10 cellular contexts compared by ENCODE assay signal in the genomic region with DNA sequence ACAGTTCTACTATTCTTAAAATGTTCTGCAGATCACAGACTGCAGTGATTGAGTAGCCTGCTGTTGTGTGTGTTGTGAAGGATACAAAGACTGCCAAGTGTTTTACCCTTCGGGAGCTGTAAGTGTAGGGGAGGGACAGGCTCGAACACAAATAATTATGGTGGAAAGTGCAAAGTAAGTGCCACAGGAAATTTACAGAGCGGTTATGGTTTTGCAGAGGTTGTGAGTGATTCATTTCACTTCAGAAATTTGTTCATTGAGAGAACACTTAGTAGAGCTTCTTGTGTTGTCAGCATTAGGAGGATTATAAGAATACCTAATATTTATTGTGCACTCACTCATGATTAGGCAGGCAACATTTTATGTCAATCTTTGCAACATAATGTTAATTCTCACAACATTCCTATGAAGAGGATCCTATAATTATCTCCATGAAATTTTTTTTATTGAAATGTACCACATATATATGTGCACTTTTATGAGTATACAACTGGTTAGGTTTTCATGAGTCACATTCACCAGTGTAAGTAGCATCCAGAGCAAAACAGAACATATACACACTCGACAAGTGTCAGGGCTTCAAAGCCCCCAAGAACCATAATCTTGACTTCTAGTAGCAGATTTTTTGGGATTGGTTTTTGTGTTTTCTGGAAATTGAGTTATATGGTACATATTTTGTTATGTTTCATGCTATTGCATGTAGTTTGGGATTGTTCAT.
A peak's percentile ranks its signal among the peaks of the same experiment; 100 is the strongest.
DNase-seq lines count a peak whose midpoint lies in the region; ATAC-seq and TF ChIP-seq lines count a peak whose summit lies in the region.
"Had no signal": no experiment of that assay in that cellular context is flagged by ENCODE, and none has a peak within 500 bp of the region (broad histone marks: within the 10 kb centered on the region; RNA-seq: fewer than 3 reads in every experiment).

No MANE protein-coding gene starts in this region.

- no peak for TF ChIP-seq POLR2A in GM18505 (IDR thresholded peaks at IDR 0.05; ENCODE audit: borderline replicate concordance, extremely low read depth, insufficient read depth, insufficient read length)

- TF ChIP-seq CTCF in CD14-positive monocyte (IDR thresholded peaks at IDR 0.05): no peak

- peaks cover 35 to 41% (median 38%) of the 10 kb centered on the region in 3 donors for H3K4me1 Mint-ChIP-seq in T-cell
- peaks cover 17 to 41% (median 38%) of the 10 kb centered on the region in 4 donors for H3K4me1 Mint-ChIP-seq in naive thymus-derived CD8-positive, alpha-beta T cell
- H3K4me1 Mint-ChIP-seq in CD14-positive monocyte: peaks cover 10% of the 10 kb centered on the region

- H3K27me3 Mint-ChIP-seq in T-cell (no peaks in the 10 kb centered on the region), CD14-positive monocyte (ENCODE audit: low read depth in 3 of 3) (peaks cover 0 to 1% (median 0%) of the 10 kb centered on the region in 3 donors)
- H3K27me3 Mint-ChIP-seq in naive thymus-derived CD8-positive, alpha-beta T cell: peaks cover 0 to 3% (median 0%) of the 10 kb centered on the region in 5 donors

- H3K27ac Mint-ChIP-seq in T-cell (peak overlapping the region; percentile 2 to 42), CD14-positive monocyte (peak overlapping the region in 1 of 7 donors; percentile 2)
- H3K27ac Mint-ChIP-seq in naive thymus-derived CD8-positive, alpha-beta T cell: peak overlapping the region in 4 of 10 donors; percentile 1 to 89 (median 25)
- H3K27ac Mint-ChIP-seq: activated naive CD4-positive, alpha-beta T cell treated with anti-CD3 and anti-CD28 coated beads for 36 hours had no signal

- no peaks in the 10 kb centered on the region for H3K9me3 Mint-ChIP-seq in T-cell
- H3K9me3 Mint-ChIP-seq in naive thymus-derived CD8-positive, alpha-beta T cell: no peaks in the 10 kb centered on the region
- H3K9me3 Mint-ChIP-seq in CD14-positive monocyte: no peaks in the 10 kb centered on the region
- H3K9me3 Mint-ChIP-seq: activated naive CD4-positive, alpha-beta T cell treated with anti-CD3 and anti-CD28 coated beads for 36 hours had no signal

- POLR2A ChIA-PET in T-cell (lab: Charles Lee): interaction anchor here in 1 of 2 donors (0.5 kb wide), 1 partner anchor 104 kb away, joined by 4 read pairs; no protein-coding TSS in a partner anchor
- POLR2A ChIA-PET in naive thymus-derived CD8-positive, alpha-beta T cell (lab: Charles Lee): no interaction called here

- no peak for DNase-seq in T-cell
- DNase-seq in naive thymus-derived CD8-positive, alpha-beta T cell: no peak
- DNase-seq in CD14-positive monocyte (ENCODE audit: low spot score): no peak
- DNase-seq in epidermal melanocyte (ENCODE audit: insufficient read length, low spot score): no peak
- no peak for DNase-seq in cerebellar cortex (ENCODE audit: low spot score)
- DNase-seq in DMS79 treated with DMSO at 0.1 percent for 48 hours (lab: John Stamatoyannopoulos, UW): no peak
- DNase-seq: activated naive CD4-positive, alpha-beta T cell treated with anti-CD3 and anti-CD28 coated beads for 36 hours; NCI-H1092 treated with DMSO at 0.1 percent for 48 hours had no signal

- ATAC-seq in GM18505 (IDR thresholded peaks at IDR 0.05; ENCODE audit: unreplicated experiment) (peak; percentile 40), GM21737 (IDR thresholded peaks at IDR 0.05; ENCODE audit: unreplicated experiment) (peak; percentile 30), T-cell (replicated peaks in 1 of 4) (peak in 1 of 4 experiments; percentile 44)
- ATAC-seq in naive thymus-derived CD8-positive, alpha-beta T cell: no peak

- CTCF ChIA-PET in T-cell (lab: Charles Lee): interaction anchor here (0.5 to 0.6 kb wide), 2 partner anchors 74 to 1802 kb away, joined by 3 to 6 read pairs; no protein-coding TSS in a partner anchor

- peaks cover 5% of the 10 kb centered on the region for H3K36me3 Mint-ChIP-seq in T-cell
- no peaks in the 10 kb centered on the region for H3K36me3 Mint-ChIP-seq in naive thymus-derived CD8-positive, alpha-beta T cell
- H3K36me3 Mint-ChIP-seq in CD14-positive monocyte: peaks cover 0 to 3% of the 10 kb centered on the region in 2 donors

- intact Hi-C loops in CD14-positive monocyte (cut with micrococcal nuclease): no loop called here

- H3K4me3 Mint-ChIP-seq in T-cell (peak overlapping the region in 2 of 3 donors; percentile 14 to 90), CD14-positive monocyte (no peak overlapping the region)
- H3K4me3 Mint-ChIP-seq in naive thymus-derived CD8-positive, alpha-beta T cell: peak overlapping the region in 9 of 10 donors; percentile 5 to 83 (median 19)
- H3K4me3 Mint-ChIP-seq: activated naive CD4-positive, alpha-beta T cell treated with anti-CD3 and anti-CD28 coated beads for 36 hours had no signal

Comparison
In these comparisons a context has a peak if more than half of its experiments do, and no peak if none do; other contexts are left out.
1. ATAC-seq: peak in GM18505 (single experiment) and GM21737 (single experiment); none in naive thymus-derived CD8-positive, alpha-beta T cell (0 of 2).
2. H3K4me3 Mint-ChIP-seq: peak in T-cell (2 of 3) and naive thymus-derived CD8-positive, alpha-beta T cell (9 of 10); none in CD14-positive monocyte (0 of 2).